28 cellular contexts compared by ENCODE assay signal in the genomic region with DNA sequence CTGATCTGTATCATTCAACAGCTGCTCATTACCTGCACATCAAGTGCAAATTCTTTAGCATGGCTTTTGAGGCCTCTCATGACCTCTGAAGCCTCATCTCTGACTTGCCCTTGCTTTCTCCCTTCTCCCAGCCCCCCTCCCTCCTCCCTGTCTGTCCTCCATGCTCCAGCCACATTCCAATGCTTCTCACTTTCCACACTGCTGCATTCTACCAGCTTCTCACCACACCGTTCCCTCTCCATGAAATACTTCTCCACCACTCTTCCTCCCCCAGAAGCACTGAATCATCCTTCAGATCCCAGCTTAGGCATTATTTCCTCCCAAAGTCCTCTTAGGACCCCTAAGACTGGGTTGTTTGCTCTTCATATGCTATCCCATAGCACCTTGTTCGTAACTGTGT. TPM values are rescaled to one million over a fixed set of nuclear protein-coding genes. Genes with fewer than 3 reads are reported as not detected.
DNase-seq lines count a peak whose midpoint lies in the region; ATAC-seq and TF ChIP-seq lines count a peak whose summit lies in the region.
"Had no signal": no experiment of that assay in that cellular context is flagged by ENCODE, and none has a peak within 500 bp of the region (broad histone marks: within the 10 kb centered on the region; RNA-seq: fewer than 3 reads in every experiment).

No MANE protein-coding gene starts in this region.

- H3K4me1 Mint-ChIP-seq in activated CD8-positive, alpha-beta T cell treated with anti-CD3 and anti-CD28 coated beads, Interleukin-2, amount 10 ng/mL, durations not matched to agents 7 days and 5 days (ENCODE audit: low read depth): peaks cover 26% of the 10 kb centered on the region
- H3K4me1 Mint-ChIP-seq in activated CD8-positive, alpha-beta T cell treated with anti-CD3 and anti-CD28 coated beads for 36 hours (ENCODE audit: low read depth): peaks cover 6% of the 10 kb centered on the region

- H3K9me3 ChIP-seq in SK-N-MC (ENCODE audit: low read depth, low read length) (no peaks in the 10 kb centered on the region), upper lobe of right lung (no peaks in the 10 kb centered on the region)
- H3K9me3 ChIP-seq: ascending aorta, esophagus muscularis mucosa, stomach had no signal

- no peak for ATAC-seq in activated CD8-positive, alpha-beta T cell treated with anti-CD3 and anti-CD28 coated beads, Interleukin-2, amount 10 ng/mL, durations not matched to agents 7 days and 5 days
- no peak for ATAC-seq in activated CD8-positive, alpha-beta T cell treated with anti-CD3 and anti-CD28 coated beads for 36 hours
- ATAC-seq in upper lobe of right lung (no peak), HG02970 (IDR thresholded peaks at IDR 0.05; ENCODE audit: low FRiP score, unreplicated experiment) (no peak)
- ATAC-seq: left ventricle myocardium superior had no signal

- no peak overlapping the region for H3K4me3 ChIP-seq in SK-N-MC
- H3K4me3 ChIP-seq in upper lobe of right lung: no peak overlapping the region
- H3K4me3 ChIP-seq: ascending aorta, esophagus muscularis mucosa, PC-9, stomach had no signal

- H3K27ac Mint-ChIP-seq in activated CD8-positive, alpha-beta T cell treated with anti-CD3 and anti-CD28 coated beads, Interleukin-2, amount 10 ng/mL, durations not matched to agents 7 days and 5 days: peak overlapping the region; percentile 51
- H3K27ac Mint-ChIP-seq in activated CD8-positive, alpha-beta T cell treated with anti-CD3 and anti-CD28 coated beads for 36 hours: no peak overlapping the region
- H3K27ac Mint-ChIP-seq: activated naive CD4-positive, alpha-beta T cell treated with anti-CD3 and anti-CD28 coated beads for 36 hours; T-helper 1 cell treated with Interleukin-12 subunit alpha and Interleukin-12 subunit beta and Interleukin-4 antibody, amounts not matched to agents 30 μg/mL and 1 μg/mL, for 36 hours; type B pancreatic cell had no signal

- POLR2A ChIA-PET in activated CD8-positive, alpha-beta T cell treated with anti-CD3 and anti-CD28 coated beads, Interleukin-2, amount 10 ng/mL, durations not matched to agents 7 days and 5 days (lab: Charles Lee): no interaction called here
- POLR2A ChIA-PET in activated CD8-positive, alpha-beta T cell treated with anti-CD3 and anti-CD28 coated beads for 36 hours (lab: Charles Lee): no interaction called here

- no peaks in the 10 kb centered on the region for H3K36me3 Mint-ChIP-seq in activated CD8-positive, alpha-beta T cell treated with anti-CD3 and anti-CD28 coated beads, Interleukin-2, amount 10 ng/mL, durations not matched to agents 7 days and 5 days (ENCODE audit: low read depth)
- H3K36me3 Mint-ChIP-seq in activated CD8-positive, alpha-beta T cell treated with anti-CD3 and anti-CD28 coated beads for 36 hours (ENCODE audit: low read depth): no peaks in the 10 kb centered on the region
- H3K36me3 Mint-ChIP-seq: type B pancreatic cell had no signal

- no peaks in the 10 kb centered on the region for H3K36me3 ChIP-seq in SK-N-MC (ENCODE audit: insufficient read depth, low read length)
- no peaks in the 10 kb centered on the region for H3K36me3 ChIP-seq in upper lobe of right lung
- H3K36me3 ChIP-seq: ascending aorta, esophagus muscularis mucosa, stomach had no signal

- TF ChIP-seq CTCF in activated CD8-positive, alpha-beta T cell treated with anti-CD3 and anti-CD28 coated beads for 36 hours (IDR thresholded peaks at IDR 0.05): no peak
- TF ChIP-seq CTCF in upper lobe of right lung (IDR thresholded peaks at IDR 0.05): no peak

- H3K4me3 Mint-ChIP-seq in activated CD8-positive, alpha-beta T cell treated with anti-CD3 and anti-CD28 coated beads, Interleukin-2, amount 10 ng/mL, durations not matched to agents 7 days and 5 days: no peak overlapping the region
- no peak overlapping the region for H3K4me3 Mint-ChIP-seq in activated CD8-positive, alpha-beta T cell treated with anti-CD3 and anti-CD28 coated beads for 36 hours
- H3K4me3 Mint-ChIP-seq: activated naive CD4-positive, alpha-beta T cell treated with anti-CD3 and anti-CD28 coated beads for 36 hours; T-helper 1 cell treated with Interleukin-12 subunit alpha and Interleukin-12 subunit beta and Interleukin-4 antibody, amounts not matched to agents 30 μg/mL and 1 μg/mL, for 36 hours; type B pancreatic cell had no signal

- H3K27me3 Mint-ChIP-seq in activated CD8-positive, alpha-beta T cell treated with anti-CD3 and anti-CD28 coated beads, Interleukin-2, amount 10 ng/mL, durations not matched to agents 7 days and 5 days (ENCODE audit: low read depth): peaks cover 6% of the 10 kb centered on the region
- H3K27me3 Mint-ChIP-seq in activated CD8-positive, alpha-beta T cell treated with anti-CD3 and anti-CD28 coated beads for 36 hours: no peaks in the 10 kb centered on the region
- H3K27me3 Mint-ChIP-seq: type B pancreatic cell had no signal

- no peak overlapping the region for H3K9ac ChIP-seq in SK-N-MC (ENCODE audit: insufficient read length)

- H3K4me1 ChIP-seq in upper lobe of right lung: no peaks in the 10 kb centered on the region
- H3K4me1 ChIP-seq: ascending aorta had no signal

- DNase-seq in activated CD8-positive, alpha-beta T cell treated with anti-CD3 and anti-CD28 coated beads, Interleukin-2, amount 10 ng/mL, durations not matched to agents 7 days and 5 days: no peak
- DNase-seq in activated CD8-positive, alpha-beta T cell treated with anti-CD3 and anti-CD28 coated beads for 36 hours: no peak
- DNase-seq in SK-N-MC (ENCODE audit: low read depth, low spot score): no peak
- DNase-seq in islet precursor cell: peak; percentile 70
- DNase-seq in upper lobe of right lung: no peak
- DNase-seq in NCI-H510A treated with DMSO at 0.1 percent for 48 hours (lab: John Stamatoyannopoulos, UW): no peak
- DNase-seq: activated CD4-positive, alpha-beta T cell treated with anti-CD3 and anti-CD28 coated beads, Interleukin-2, amount 50 U/mL, for 48 hours; activated naive CD4-positive, alpha-beta T cell treated with anti-CD3 and anti-CD28 coated beads for 36 hours; C1 segment of cervical spinal cord; effector CD8-positive, alpha-beta T cell; GOT3; left ventricle myocardium superior; MV-4-11; NCI-H187; NCI-H2227 treated with DMSO at 0.1 percent for 48 hours; PC-9; SIG-M5; stimulated activated CD4-positive, alpha-beta T cell treated with anti-CD3 and anti-CD28 coated beads, Interleukin-4, amount 100 ng/mL, for 1 hour; stomach had no signal

- no peaks in the 10 kb centered on the region for H3K27me3 ChIP-seq in upper lobe of right lung
- H3K27me3 ChIP-seq: ascending aorta, esophagus muscularis mucosa, stomach had no signal

- no peaks in the 10 kb centered on the region for H3K9me3 Mint-ChIP-seq in activated CD8-positive, alpha-beta T cell treated with anti-CD3 and anti-CD28 coated beads, Interleukin-2, amount 10 ng/mL, durations not matched to agents 7 days and 5 days (ENCODE audit: insufficient read depth)
- H3K9me3 Mint-ChIP-seq in activated CD8-positive, alpha-beta T cell treated with anti-CD3 and anti-CD28 coated beads for 36 hours: no peaks in the 10 kb centered on the region
- H3K9me3 Mint-ChIP-seq: activated naive CD4-positive, alpha-beta T cell treated with anti-CD3 and anti-CD28 coated beads for 36 hours; T-helper 1 cell treated with Interleukin-12 subunit alpha and Interleukin-12 subunit beta and Interleukin-4 antibody, amounts not matched to agents 30 μg/mL and 1 μg/mL, for 36 hours; type B pancreatic cell had no signal

- intact Hi-C loops in activated CD8-positive, alpha-beta T cell treated with anti-CD3 and anti-CD28 coated beads for 36 hours (cut with micrococcal nuclease): loop anchor here (2.0 kb wide), 1 partner anchor 538 kb away; no protein-coding TSS in a partner anchor
- intact Hi-C loops in upper lobe of right lung (cut with DNase I): loop anchor here (10.0 kb wide), 1 partner anchor 120 kb away; no protein-coding TSS in a partner anchor

- CTCF ChIA-PET in activated CD8-positive, alpha-beta T cell treated with anti-CD3 and anti-CD28 coated beads, Interleukin-2, amount 10 ng/mL, durations not matched to agents 7 days and 5 days (lab: Charles Lee): interaction anchor here (0.7 to 5.6 kb wide), 24 partner anchors 9 to 537 kb away, joined by 3 to 58 read pairs (median 4); a partner anchor contains a TSS
- CTCF ChIA-PET in activated CD8-positive, alpha-beta T cell treated with anti-CD3 and anti-CD28 coated beads for 36 hours (lab: Charles Lee): interaction anchor here (0.7 to 5.0 kb wide), 22 partner anchors 8 to 539 kb away, joined by 3 to 44 read pairs (median 4); no protein-coding TSS in a partner anchor

- H3K27ac ChIP-seq in SK-N-MC: 0 out of 2 replicates have a peak overlapping the region, but pooled peaks have one; percentile 18
- peak overlapping the region; percentile 17 for H3K27ac ChIP-seq in temporal lobe (ENCODE audit: low read depth, low read length)
- H3K27ac ChIP-seq in upper lobe of right lung: no peak overlapping the region
- H3K27ac ChIP-seq: ascending aorta, esophagus muscularis mucosa, PC-9, stomach had no signal

RNA-seq across cellular contexts. Expression of a gene that starts 26.9 kb away (rescaled TPM):
- not detected for total RNA-seq in activated CD8-positive, alpha-beta T cell treated with anti-CD3 and anti-CD28 coated beads, Interleukin-2, amount 10 ng/mL, durations not matched to agents 7 days and 5 days
- not detected for total RNA-seq in activated CD8-positive, alpha-beta T cell treated with anti-CD3 and anti-CD28 coated beads for 36 hours
- 0.49 TPM for total RNA-seq in temporal lobe
- not detected for total RNA-seq in upper lobe of right lung
- total RNA-seq: A172; activated naive CD4-positive, alpha-beta T cell treated with anti-CD3 and anti-CD28 coated beads for 36 hours; ascending aorta; cerebellum; esophagus muscularis mucosa; glomerular endothelial cell; left ventricle myocardium superior; PC-9 had no signal

RNA-seq across cellular contexts. Expression of a gene that starts 51.1 kb away (rescaled TPM):
- 100 to 1,000 TPM; 158 TPM for total RNA-seq in activated CD8-positive, alpha-beta T cell treated with anti-CD3 and anti-CD28 coated beads, Interleukin-2, amount 10 ng/mL, durations not matched to agents 7 days and 5 days
- 10 to 100 TPM; 25.9 to 26.4 TPM for total RNA-seq in activated CD8-positive, alpha-beta T cell treated with anti-CD3 and anti-CD28 coated beads for 36 hours
- total RNA-seq in temporal lobe (5.7 TPM), upper lobe of right lung (30.7 TPM)
